12 cellular contexts compared by ENCODE assay signal in the genomic region with DNA sequence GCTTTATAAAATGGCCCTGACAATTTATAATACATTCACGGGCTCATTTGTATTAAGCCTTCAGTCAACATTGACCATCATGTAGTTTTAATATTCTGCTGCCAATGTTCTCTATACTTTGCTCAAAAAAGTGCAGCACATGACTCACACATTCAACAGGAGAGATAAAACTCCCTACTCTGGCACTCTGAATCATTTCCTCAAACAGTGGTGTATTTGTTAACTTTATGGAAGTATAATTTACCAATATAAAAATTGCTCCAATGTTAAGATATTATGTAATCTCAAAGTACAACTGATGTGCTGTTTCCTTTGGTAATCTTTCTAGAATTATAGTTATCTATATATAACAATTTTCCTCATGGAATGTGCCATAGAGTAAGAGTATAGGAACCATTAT. TPM values are rescaled to one million over a fixed set of nuclear protein-coding genes. Genes with fewer than 3 reads are reported as not detected.
DNase-seq lines count a peak whose midpoint lies in the region; ATAC-seq, FAIRE-seq and TF ChIP-seq lines count a peak whose summit lies in the region.
"Had no signal": no experiment of that assay in that cellular context is flagged by ENCODE, and none has a peak within 500 bp of the region (broad histone marks: within the 10 kb centered on the region; RNA-seq: fewer than 3 reads in every experiment).

No MANE protein-coding gene starts in this region.

- no peaks in the 10 kb centered on the region for H3K27me3 Mint-ChIP-seq in mesothelial cell of epicardium (ENCODE audit: low read depth)

- no peaks in the 10 kb centered on the region for H3K9me3 Mint-ChIP-seq in mesothelial cell of epicardium

- ATAC-seq in GM21723 (IDR thresholded peaks at IDR 0.05; ENCODE audit: unreplicated experiment), result no peak
- no peak for ATAC-seq in HG03378 (IDR thresholded peaks at IDR 0.05; ENCODE audit: unreplicated experiment)
- no peak for ATAC-seq in HG03159 (IDR thresholded peaks at IDR 0.05; ENCODE audit: unreplicated experiment)

- TF ChIP-seq CTCF in bronchial epithelial cell (IDR thresholded peaks at IDR 0.05; ENCODE audit: insufficient read depth, low read length, severe bottlenecking) (no peak), mesothelial cell of epicardium (IDR thresholded peaks at IDR 0.05; ENCODE audit: unreplicated experiment) (no peak)

- peak; percentile 64 for DNase-seq in CD1c-positive myeloid dendritic cell (ENCODE audit: extremely low spot score)
- DNase-seq in LoVo (ENCODE audit: low spot score), result peak; percentile 70
- peak; percentile 93 for DNase-seq in bronchial epithelial cell (ENCODE audit: low read depth)
- DNase-seq in mesothelial cell of epicardium (ENCODE audit: low spot score in 2 of 2, unreplicated experiment in 2 of 2), result no peak
- DNase-seq in DMS153 (lab: John Stamatoyannopoulos, UW), result no peak
- DNase-seq: activated effector memory CD4-positive, alpha-beta T cell treated with anti-CD3 and anti-CD28 coated beads, Interleukin-2, amount 50 U/mL, for 16 hours; head of caudate nucleus; NCI-H1048; posterior cingulate gyrus had no signal

- no peaks in the 10 kb centered on the region for H3K36me3 Mint-ChIP-seq in mesothelial cell of epicardium

- H3K4me3 ChIP-seq in bronchial epithelial cell (ENCODE audit: low read depth, low read length), result no peak overlapping the region

- no peaks in the 10 kb centered on the region for H3K36me3 ChIP-seq in bronchial epithelial cell (ENCODE audit: control insufficient read depth, insufficient read depth, low read length)

- no peaks in the 10 kb centered on the region for H3K27me3 ChIP-seq in bronchial epithelial cell (ENCODE audit: control insufficient read depth, insufficient read depth, low read length)

- H3K27ac Mint-ChIP-seq in mesothelial cell of epicardium, result peak overlapping the region; percentile 35

- FAIRE-seq in bronchial epithelial cell (lab: Jason Lieb, UNC), result no peak

- peaks cover 55% of the 10 kb centered on the region for H3K4me1 Mint-ChIP-seq in mesothelial cell of epicardium

- no peak overlapping the region for H3K4me3 Mint-ChIP-seq in mesothelial cell of epicardium

RNA-seq across cellular contexts. Expression of gene MAML2, which starts 39.9 kb away (rescaled TPM):
- total RNA-seq in bronchial epithelial cell, result 1.3 TPM in 2 replicates
- total RNA-seq in mesothelial cell of epicardium, result 36.4 to 38.4 TPM (median 38.3 TPM) in 3 replicates

Comparison
In these comparisons a context has a peak if more than half of its experiments do, and no peak if none do; other contexts are left out.
1. DNase-seq: peak in CD1c-positive myeloid dendritic cell (single experiment), LoVo (single experiment) and bronchial epithelial cell (single experiment); none in mesothelial cell of epicardium (0 of 2) and DMS153 (single experiment).
2. RNA of gene MAML2, which starts 39.9 kb away (total RNA-seq): 36.4 to 38.4 TPM in mesothelial cell of epicardium; 1.3 TPM in bronchial epithelial cell; every median in the first group is over 10 times any median in the second.